ENCODE assay signal across 1 cellular context in the genomic region with DNA sequence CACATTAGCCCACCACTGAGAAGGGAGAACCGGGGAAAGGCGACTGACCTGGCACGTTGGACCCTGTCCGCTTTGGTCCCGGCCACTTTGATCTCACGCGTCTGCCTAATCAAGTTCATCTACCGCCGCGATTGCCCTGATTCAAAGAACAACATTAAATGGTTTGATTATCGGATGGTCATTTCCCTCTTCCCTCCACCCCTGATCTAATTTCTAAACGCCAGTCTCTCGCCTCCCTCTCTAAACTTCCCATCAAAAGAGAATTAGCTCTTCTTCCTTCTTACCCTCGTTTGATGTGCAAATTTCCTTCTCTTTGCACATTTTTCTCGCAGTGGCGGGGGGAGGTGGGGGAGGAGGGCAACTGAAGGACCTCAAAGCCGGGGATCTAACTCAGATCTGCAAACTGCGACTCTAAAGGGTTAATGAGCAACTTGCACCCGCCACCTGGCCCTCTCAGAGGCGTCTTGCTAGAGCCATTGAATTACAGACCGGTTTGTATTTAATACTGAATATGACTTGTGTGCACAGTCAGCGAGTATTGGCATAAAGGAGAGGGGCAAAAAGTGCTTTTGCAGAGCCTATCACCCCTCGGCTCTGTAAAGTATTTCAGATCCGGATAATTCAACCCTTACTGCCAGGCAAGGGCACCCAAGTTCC.
TF ChIP-seq lines count a peak whose summit lies in the region.

No MANE protein-coding gene starts in this region.

TF ChIP-seq in neural cell, 6 proteins besides CTCF, POLR2A, EP300 and RAD21 (continued from another document):
- TF ChIP-seq, protein P1, sequence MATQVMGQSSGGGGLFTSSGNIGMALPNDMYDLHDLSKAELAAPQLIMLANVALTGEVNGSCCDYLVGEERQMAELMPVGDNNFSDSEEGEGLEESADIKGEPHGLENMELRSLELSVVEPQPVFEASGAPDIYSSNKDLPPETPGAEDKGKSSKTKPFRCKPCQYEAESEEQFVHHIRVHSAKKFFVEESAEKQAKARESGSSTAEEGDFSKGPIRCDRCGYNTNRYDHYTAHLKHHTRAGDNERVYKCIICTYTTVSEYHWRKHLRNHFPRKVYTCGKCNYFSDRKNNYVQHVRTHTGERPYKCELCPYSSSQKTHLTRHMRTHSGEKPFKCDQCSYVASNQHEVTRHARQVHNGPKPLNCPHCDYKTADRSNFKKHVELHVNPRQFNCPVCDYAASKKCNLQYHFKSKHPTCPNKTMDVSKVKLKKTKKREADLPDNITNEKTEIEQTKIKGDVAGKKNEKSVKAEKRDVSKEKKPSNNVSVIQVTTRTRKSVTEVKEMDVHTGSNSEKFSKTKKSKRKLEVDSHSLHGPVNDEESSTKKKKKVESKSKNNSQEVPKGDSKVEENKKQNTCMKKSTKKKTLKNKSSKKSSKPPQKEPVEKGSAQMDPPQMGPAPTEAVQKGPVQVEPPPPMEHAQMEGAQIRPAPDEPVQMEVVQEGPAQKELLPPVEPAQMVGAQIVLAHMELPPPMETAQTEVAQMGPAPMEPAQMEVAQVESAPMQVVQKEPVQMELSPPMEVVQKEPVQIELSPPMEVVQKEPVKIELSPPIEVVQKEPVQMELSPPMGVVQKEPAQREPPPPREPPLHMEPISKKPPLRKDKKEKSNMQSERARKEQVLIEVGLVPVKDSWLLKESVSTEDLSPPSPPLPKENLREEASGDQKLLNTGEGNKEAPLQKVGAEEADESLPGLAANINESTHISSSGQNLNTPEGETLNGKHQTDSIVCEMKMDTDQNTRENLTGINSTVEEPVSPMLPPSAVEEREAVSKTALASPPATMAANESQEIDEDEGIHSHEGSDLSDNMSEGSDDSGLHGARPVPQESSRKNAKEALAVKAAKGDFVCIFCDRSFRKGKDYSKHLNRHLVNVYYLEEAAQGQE (IDR thresholded peaks at IDR 0.05; ENCODE audit: borderline replicate concordance), result no peak
